Comparison of ENCODE assay signal across 2 cellular contexts in the genomic region with DNA sequence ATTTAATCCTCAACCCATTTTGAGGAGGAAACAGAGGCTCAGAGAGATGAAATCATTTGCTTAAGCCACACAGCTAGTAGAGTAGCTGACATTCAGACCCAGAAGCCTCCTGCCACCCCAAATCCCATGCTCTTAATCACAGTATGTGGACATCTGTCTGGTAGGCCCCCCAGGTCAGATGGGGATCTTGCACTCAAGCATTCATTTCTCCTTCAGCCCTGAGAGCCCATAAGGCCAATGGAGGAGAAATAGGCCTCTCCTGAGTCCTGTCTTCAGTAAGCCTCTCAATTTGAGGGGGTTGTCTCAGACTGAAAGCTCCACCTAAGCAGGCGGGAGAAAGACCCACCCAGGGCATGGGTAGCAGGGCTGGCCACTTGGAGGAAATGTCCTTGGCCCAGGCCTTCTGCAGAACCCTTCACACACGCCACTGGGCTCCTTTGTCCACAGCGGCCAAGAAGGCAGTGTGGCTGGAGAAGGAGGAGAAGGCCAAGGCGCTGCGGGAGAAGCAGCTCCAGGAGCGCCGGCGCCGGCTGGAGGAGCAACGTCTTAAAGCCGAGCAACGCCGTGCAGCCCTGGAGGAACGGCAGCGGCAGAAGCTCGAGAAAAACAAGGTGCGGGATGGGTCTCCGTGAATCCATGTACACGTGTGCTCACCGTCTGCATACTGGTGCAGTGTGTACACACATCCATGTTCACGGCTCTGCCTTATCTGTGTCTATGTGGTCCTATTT.
TF ChIP-seq lines count a peak whose summit lies in the region.

No MANE protein-coding gene starts in this region.

TF ChIP-seq in A549, 52 proteins besides CTCF, POLR2A, EP300 and RAD21:
- no peak for TF ChIP-seq CBX2 (IDR thresholded peaks at IDR 0.05; ENCODE audit: borderline replicate concordance, low read depth)
- TF ChIP-seq NFE2L2 (conservative IDR thresholded peaks at IDR 0.05; ENCODE audit: low read length): no peak
- TF ChIP-seq, protein P1, sequence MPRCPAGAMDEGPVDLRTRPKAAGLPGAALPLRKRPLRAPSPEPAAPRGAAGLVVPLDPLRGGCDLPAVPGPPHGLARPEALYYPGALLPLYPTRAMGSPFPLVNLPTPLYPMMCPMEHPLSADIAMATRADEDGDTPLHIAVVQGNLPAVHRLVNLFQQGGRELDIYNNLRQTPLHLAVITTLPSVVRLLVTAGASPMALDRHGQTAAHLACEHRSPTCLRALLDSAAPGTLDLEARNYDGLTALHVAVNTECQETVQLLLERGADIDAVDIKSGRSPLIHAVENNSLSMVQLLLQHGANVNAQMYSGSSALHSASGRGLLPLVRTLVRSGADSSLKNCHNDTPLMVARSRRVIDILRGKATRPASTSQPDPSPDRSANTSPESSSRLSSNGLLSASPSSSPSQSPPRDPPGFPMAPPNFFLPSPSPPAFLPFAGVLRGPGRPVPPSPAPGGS (IDR thresholded peaks at IDR 0.05): no peak
- no peak for TF ChIP-seq RFX5 (IDR thresholded peaks at IDR 0.05)
- TF ChIP-seq HDAC2 (IDR thresholded peaks at IDR 0.05): no peak
- TF ChIP-seq SMC3 (IDR thresholded peaks at IDR 0.05): no peak
- TF ChIP-seq RARB (CRISPR knock-in tag; IDR thresholded peaks at IDR 0.05): no peak
- no peak for TF ChIP-seq CHD4 (IDR thresholded peaks at IDR 0.05; ENCODE audit: borderline replicate concordance)
- TF ChIP-seq, protein P2, sequence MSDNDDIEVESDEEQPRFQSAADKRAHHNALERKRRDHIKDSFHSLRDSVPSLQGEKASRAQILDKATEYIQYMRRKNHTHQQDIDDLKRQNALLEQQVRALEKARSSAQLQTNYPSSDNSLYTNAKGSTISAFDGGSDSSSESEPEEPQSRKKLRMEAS (IDR thresholded peaks at IDR 0.05): no peak
- TF ChIP-seq, protein P3, sequence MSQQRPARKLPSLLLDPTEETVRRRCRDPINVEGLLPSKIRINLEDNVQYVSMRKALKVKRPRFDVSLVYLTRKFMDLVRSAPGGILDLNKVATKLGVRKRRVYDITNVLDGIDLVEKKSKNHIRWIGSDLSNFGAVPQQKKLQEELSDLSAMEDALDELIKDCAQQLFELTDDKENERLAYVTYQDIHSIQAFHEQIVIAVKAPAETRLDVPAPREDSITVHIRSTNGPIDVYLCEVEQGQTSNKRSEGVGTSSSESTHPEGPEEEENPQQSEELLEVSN (IDR thresholded peaks at IDR 0.05; ENCODE audit: borderline replicate concordance, low read depth): no peak
- no peak for TF ChIP-seq POLR2AphosphoS2 (conservative IDR thresholded peaks at IDR 0.05; ENCODE audit: low read length)
- TF ChIP-seq EHMT2 (IDR thresholded peaks at IDR 0.05; ENCODE audit: low read depth): no peak
- no peak for TF ChIP-seq RCOR1 (IDR thresholded peaks at IDR 0.05; ENCODE audit: low read depth, low read length)
- no peak for TF ChIP-seq SREBF2 (IDR thresholded peaks at IDR 0.05)
- no peak for TF ChIP-seq HOXB5 (CRISPR knock-in tag; IDR thresholded peaks at IDR 0.05)
- TF ChIP-seq, protein P4, sequence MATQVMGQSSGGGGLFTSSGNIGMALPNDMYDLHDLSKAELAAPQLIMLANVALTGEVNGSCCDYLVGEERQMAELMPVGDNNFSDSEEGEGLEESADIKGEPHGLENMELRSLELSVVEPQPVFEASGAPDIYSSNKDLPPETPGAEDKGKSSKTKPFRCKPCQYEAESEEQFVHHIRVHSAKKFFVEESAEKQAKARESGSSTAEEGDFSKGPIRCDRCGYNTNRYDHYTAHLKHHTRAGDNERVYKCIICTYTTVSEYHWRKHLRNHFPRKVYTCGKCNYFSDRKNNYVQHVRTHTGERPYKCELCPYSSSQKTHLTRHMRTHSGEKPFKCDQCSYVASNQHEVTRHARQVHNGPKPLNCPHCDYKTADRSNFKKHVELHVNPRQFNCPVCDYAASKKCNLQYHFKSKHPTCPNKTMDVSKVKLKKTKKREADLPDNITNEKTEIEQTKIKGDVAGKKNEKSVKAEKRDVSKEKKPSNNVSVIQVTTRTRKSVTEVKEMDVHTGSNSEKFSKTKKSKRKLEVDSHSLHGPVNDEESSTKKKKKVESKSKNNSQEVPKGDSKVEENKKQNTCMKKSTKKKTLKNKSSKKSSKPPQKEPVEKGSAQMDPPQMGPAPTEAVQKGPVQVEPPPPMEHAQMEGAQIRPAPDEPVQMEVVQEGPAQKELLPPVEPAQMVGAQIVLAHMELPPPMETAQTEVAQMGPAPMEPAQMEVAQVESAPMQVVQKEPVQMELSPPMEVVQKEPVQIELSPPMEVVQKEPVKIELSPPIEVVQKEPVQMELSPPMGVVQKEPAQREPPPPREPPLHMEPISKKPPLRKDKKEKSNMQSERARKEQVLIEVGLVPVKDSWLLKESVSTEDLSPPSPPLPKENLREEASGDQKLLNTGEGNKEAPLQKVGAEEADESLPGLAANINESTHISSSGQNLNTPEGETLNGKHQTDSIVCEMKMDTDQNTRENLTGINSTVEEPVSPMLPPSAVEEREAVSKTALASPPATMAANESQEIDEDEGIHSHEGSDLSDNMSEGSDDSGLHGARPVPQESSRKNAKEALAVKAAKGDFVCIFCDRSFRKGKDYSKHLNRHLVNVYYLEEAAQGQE (IDR thresholded peaks at IDR 0.05): no peak
- TF ChIP-seq, protein P5, sequence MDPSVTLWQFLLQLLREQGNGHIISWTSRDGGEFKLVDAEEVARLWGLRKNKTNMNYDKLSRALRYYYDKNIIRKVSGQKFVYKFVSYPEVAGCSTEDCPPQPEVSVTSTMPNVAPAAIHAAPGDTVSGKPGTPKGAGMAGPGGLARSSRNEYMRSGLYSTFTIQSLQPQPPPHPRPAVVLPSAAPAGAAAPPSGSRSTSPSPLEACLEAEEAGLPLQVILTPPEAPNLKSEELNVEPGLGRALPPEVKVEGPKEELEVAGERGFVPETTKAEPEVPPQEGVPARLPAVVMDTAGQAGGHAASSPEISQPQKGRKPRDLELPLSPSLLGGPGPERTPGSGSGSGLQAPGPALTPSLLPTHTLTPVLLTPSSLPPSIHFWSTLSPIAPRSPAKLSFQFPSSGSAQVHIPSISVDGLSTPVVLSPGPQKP (IDR thresholded peaks at IDR 0.05; ENCODE audit: low read depth, low read length): no peak
TF ChIP-seq in A549: peak in this region for 0.

TF ChIP-seq in K562, 482 proteins besides CTCF, POLR2A, EP300 and RAD21:
- TF ChIP-seq, protein P6, sequence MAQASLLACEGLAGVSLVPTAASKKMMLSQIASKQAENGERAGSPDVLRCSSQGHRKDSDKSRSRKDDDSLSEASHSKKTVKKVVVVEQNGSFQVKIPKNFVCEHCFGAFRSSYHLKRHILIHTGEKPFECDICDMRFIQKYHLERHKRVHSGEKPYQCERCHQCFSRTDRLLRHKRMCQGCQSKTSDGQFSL (CRISPR knock-in tag; IDR thresholded peaks at IDR 0.05): no peak
- TF ChIP-seq, protein P6 (tag; IDR thresholded peaks at IDR 0.05): no peak
- 0 out of 2 replicates have a peak, but pooled peaks have one; percentile 29 for TF ChIP-seq POLR2G (IDR thresholded peaks at IDR 0.05; ENCODE audit: low read depth, low read length)
